18 cellular contexts compared by ENCODE assay signal in genomic region chr13:20499986-20500385, GRCh38. TPM values are rescaled to one million over a fixed set of nuclear protein-coding genes. Genes with fewer than 3 reads are reported as not detected.
DNase-seq lines count a peak whose midpoint lies in the region; ATAC-seq and TF ChIP-seq lines count a peak whose summit lies in the region.
"Had no signal": no experiment of that assay in that cellular context is flagged by ENCODE, and none has a peak within 500 bp of the region (broad histone marks: within the 10 kb centered on the region; RNA-seq: fewer than 3 reads in every experiment).

No MANE protein-coding gene starts in this region.

- intact Hi-C loops in IMR-90 (cut with micrococcal nuclease) = loop anchor here (5.0 kb wide), 1 partner anchor 977 kb away; no protein-coding TSS in a partner anchor

- H2AFZ ChIP-seq in IMR-90 (replicated peaks; ENCODE audit: low read length, poor library complexity) = no peak overlapping the region

- no peak overlapping the region for H2AK5ac ChIP-seq in IMR-90 (ENCODE audit: low read depth, low read length)

- 50% methylated on average over 1 of the region's 2 CpGs; no CpG with 5 or more reads in 1 of the 2 experiments for WGBS in IMR-90 (ENCODE audit: extremely low coverage in 2 of 2, insufficient read length in 1 of 2), 2 experiments

- peaks cover 2% of the 10 kb centered on the region; the same call in 1 of the 2 replicates for H3K9me3 ChIP-seq in IMR-90 (ENCODE audit: control insufficient read depth, insufficient read depth, low read length)

- peaks cover 4% of the 10 kb centered on the region for H3K4me1 ChIP-seq in IMR-90 (ENCODE audit: control insufficient read depth, insufficient read depth, low read length)

- no peak for TF ChIP-seq POLR2A in IMR-90 (IDR thresholded peaks at IDR 0.05; ENCODE audit: low read depth, low read length)

- CTCF ChIA-PET in IMR-90 (lab: Yijun Ruan, JAX) = no interaction called here

- no peak for TF ChIP-seq RAD21 in IMR-90 (IDR thresholded peaks at IDR 0.05; ENCODE audit: low read length)

- dilution Hi-C loops in IMR-90 (cut with HindIII; ENCODE audit: low sequenced_read_pairs, unreplicated experiment) = loop anchor here (25.0 kb wide), 1 partner anchor 313 kb away; the partner anchor contains the start of gene GJB2

- peak overlapping the region; percentile 18; the same call in 1 of the 2 replicates for H3K18ac ChIP-seq in IMR-90 (ENCODE audit: low read depth, low read length)

- DNase-seq in ELR (ENCODE audit: low read depth) (peak; percentile 71), IMR-90 (peak; percentile 7), fibroblast of peridontal ligament (ENCODE audit: extremely low read depth) (peak; percentile 8), omental fat pad (ENCODE audit: low spot score) (no peak), NCI-H187 treated with DMSO at 0.1 percent for 48 hours (lab: John Stamatoyannopoulos, UW) (no peak), glomerular visceral epithelial cell (ENCODE audit: extremely low spot score) (no peak), GM13976 (ENCODE audit: low spot score) (no peak)
- DNase-seq: ACHN; C1 segment of cervical spinal cord; CD8-positive, alpha-beta T cell; H7; Karpas-422; NCI-H1694 treated with DMSO at 0.1 percent for 48 hours; NCI-H2107; NCI-H446 treated with DMSO at 0.1 percent for 48 hours; NCI-H526 treated with DMSO at 0.1 percent for 48 hours; OCI-M1; Right ventricle myocardium superior had no signal

- H2BK120ac ChIP-seq in IMR-90 (ENCODE audit: low read depth, low read length) = no peak overlapping the region

- H2BK20ac ChIP-seq in IMR-90 (ENCODE audit: low read depth, low read length) = no peak overlapping the region

- H4K8ac ChIP-seq in IMR-90 (ENCODE audit: low read depth in 2 of 2, low read length in 2 of 2) = peak overlapping the region in 1 of 2 experiments; percentile 12; a peak in 1 of 4 replicates

- H4K91ac ChIP-seq in IMR-90 (ENCODE audit: insufficient read depth, low read depth, low read length) = no peak overlapping the region

- TF ChIP-seq CTCF in IMR-90 (conservative IDR thresholded peaks at IDR 0.05; ENCODE audit: low read depth, low read length) = no peak
- no peak for TF ChIP-seq CTCF in omental fat pad (IDR thresholded peaks at IDR 0.05)
- no peak for TF ChIP-seq CTCF in GM13976 (IDR thresholded peaks at IDR 0.05; ENCODE audit: borderline replicate concordance, control extremely low read depth, extremely low read depth, insufficient read depth, missing control alignments)

- no peaks in the 10 kb centered on the region for H3K27me3 ChIP-seq in IMR-90 (ENCODE audit: control insufficient read depth, insufficient read depth, low read length)

- H3K56ac ChIP-seq in IMR-90 (ENCODE audit: extremely low read depth, insufficient read depth, low read length) = no peak overlapping the region

- H4K5ac ChIP-seq in IMR-90 (ENCODE audit: low read depth, low read length) = no peak overlapping the region; the same call in 1 of the 2 replicates

- in situ Hi-C loops in IMR-90 (cut with MboI; ENCODE audit: low sequenced_read_pairs) (loop anchor here (10.0 to 25.0 kb wide), 3 partner anchors 205 to 987 kb away; partner anchors contain the start of gene IL17D), GM13976 (cut with MboI; ENCODE audit: low sequenced_read_pairs, unreplicated experiment) (loop anchor here (10.0 kb wide), 2 partner anchors 305 to 425 kb away; partner anchors contain the start of gene GJB2)

- no peak overlapping the region for H3K4me2 ChIP-seq in IMR-90 (ENCODE audit: low read depth, low read length)

- H2BK5ac ChIP-seq in IMR-90 (ENCODE audit: low read depth, low read length, poor library complexity, severe bottlenecking) = peak overlapping the region; percentile 41

- POLR2A ChIA-PET in IMR-90 (lab: Charles Lee; ENCODE audit: unreplicated experiment) = no interaction called here

- no peak overlapping the region for H3K9ac ChIP-seq in IMR-90 (ENCODE audit: low read depth, low read length)

- H3K14ac ChIP-seq in IMR-90 (replicated peaks; ENCODE audit: low read depth, low read length) = no peak overlapping the region

- peaks cover 6% of the 10 kb centered on the region; the same call in 1 of the 2 replicates for H3K9me1 ChIP-seq in IMR-90 (ENCODE audit: insufficient read depth, low read length)

- no peak overlapping the region for H3K4me3 ChIP-seq in IMR-90 (ENCODE audit: insufficient read depth, low read depth, low read length)

- no peaks in the 10 kb centered on the region for H4K20me1 ChIP-seq in IMR-90 (ENCODE audit: insufficient read depth, low read length)

- no peak for ATAC-seq in IMR-90 (ENCODE audit: low read depth)
- no peak for ATAC-seq in omental fat pad (ENCODE audit: low FRiP score)
- ATAC-seq: CD8-positive, alpha-beta T cell had no signal

- no peak overlapping the region for H3K27ac ChIP-seq in IMR-90 (ENCODE audit: insufficient read depth, low read length)

- no peak overlapping the region for H2AK9ac ChIP-seq in IMR-90 (replicated peaks; ENCODE audit: low read depth, low read length, poor library complexity)

- BruUV-seq in IMR-90 (replicated peaks; lab: Mats Ljungman, UMichigan) = no TSS peak

- H3K79me1 ChIP-seq in IMR-90 (ENCODE audit: low read depth in 1 of 2, low read length in 2 of 2) = no peaks in the 10 kb centered on the region

- H3K4ac ChIP-seq in IMR-90 (ENCODE audit: low read depth, low read length) = no peak overlapping the region

- no peak overlapping the region for H3K23ac ChIP-seq in IMR-90 (ENCODE audit: low read depth, low read length)

- H2BK15ac ChIP-seq in IMR-90 (ENCODE audit: low read depth, low read length) = no peak overlapping the region

- no peaks in the 10 kb centered on the region for H3K36me3 ChIP-seq in IMR-90 (ENCODE audit: control insufficient read depth, insufficient read depth, low read length)

TF ChIP-seq in IMR-90, 13 proteins besides CTCF, POLR2A, EP300 and RAD21:
- TF ChIP-seq MAZ (IDR thresholded peaks at IDR 0.05; ENCODE audit: borderline replicate concordance, low read depth, low read length) = no peak
- no peak for TF ChIP-seq ELK1 (IDR thresholded peaks at IDR 0.05; ENCODE audit: borderline replicate concordance, low read depth, low read length)
- no peak for TF ChIP-seq FOS (IDR thresholded peaks at IDR 0.05; ENCODE audit: low read depth, low read length)
- TF ChIP-seq MXI1 (IDR thresholded peaks at IDR 0.05; ENCODE audit: borderline replicate concordance, low read depth, low read length) = no peak
- no peak for TF ChIP-seq NFE2L2 (IDR thresholded peaks at IDR 0.05; ENCODE audit: low read depth, low read length)
- TF ChIP-seq RCOR1 (IDR thresholded peaks at IDR 0.05; ENCODE audit: insufficient replicate concordance, low read length) = no peak
- no peak for TF ChIP-seq BHLHE40 (IDR thresholded peaks at IDR 0.05; ENCODE audit: low read depth, low read length)
- TF ChIP-seq USF2 (IDR thresholded peaks at IDR 0.05; ENCODE audit: low read depth, low read length) = no peak
- no peak for TF ChIP-seq RFX5 (IDR thresholded peaks at IDR 0.05; ENCODE audit: low read depth, low read length)
- TF ChIP-seq CEBPB (IDR thresholded peaks at IDR 0.05; ENCODE audit: low read depth, low read length) = no peak
- no peak for TF ChIP-seq CHD1 (IDR thresholded peaks at IDR 0.05; ENCODE audit: low read depth, low read length)
- no peak for TF ChIP-seq SMC3 (IDR thresholded peaks at IDR 0.05; ENCODE audit: low read depth, low read length)

RNA-seq across cellular contexts. Expression of gene CRYL1, which starts 25.7 kb away (rescaled TPM):
- total RNA-seq in IMR-90 (2012; rRNA removed) (10.6 and 11.7 TPM in 2 replicates), omental fat pad (10 to 100 TPM; 30.3 to 42.2 (median 35.3) TPM)
- 16.4 TPM in 2 replicates for polyA plus RNA-seq in IMR-90 (2012; rRNA removed)
- 14.6 and 17.3 TPM in 2 replicates for polyA plus RNA-seq in IMR-90 (2012; cell fraction: cytosol; rRNA removed)
- 6.1 and 9.9 TPM in 2 replicates for polyA plus RNA-seq in IMR-90 (2012; cell fraction: nucleus; rRNA removed; ENCODE audit: low replicate concordance)

Comparison
In these comparisons a context has a peak if more than half of its experiments do, and no peak if none do; other contexts are left out.
1. DNase-seq: peak in ELR (single experiment), IMR-90 (single experiment) and fibroblast of peridontal ligament (single experiment); none in omental fat pad (single experiment), NCI-H187 treated with DMSO at 0.1 percent for 48 hours (single experiment), glomerular visceral epithelial cell (single experiment) and GM13976 (single experiment).